ENCODE assay signal across 14 cellular contexts in the genomic region with DNA sequence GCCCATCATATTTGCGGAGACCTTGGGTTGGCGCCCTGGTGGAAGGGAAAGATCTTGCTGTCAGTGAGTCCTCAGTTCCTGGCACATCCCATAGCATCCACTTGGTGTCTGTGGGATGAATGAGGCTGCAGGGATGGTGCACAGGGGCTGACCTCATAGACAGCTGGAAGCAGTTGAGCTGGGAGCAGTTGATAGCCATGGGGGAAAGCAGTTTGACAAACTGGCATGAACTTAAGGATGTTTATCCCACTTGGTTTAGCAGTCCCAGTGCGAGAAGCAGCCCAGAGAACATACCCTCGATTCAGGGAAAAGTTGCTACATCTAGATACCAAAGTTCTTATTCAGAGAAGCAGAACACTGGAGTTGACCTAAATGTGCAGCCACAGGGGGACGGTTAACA.
DNase-seq lines count a peak whose midpoint lies in the region; ATAC-seq and TF ChIP-seq lines count a peak whose summit lies in the region.
"Had no signal": no experiment of that assay in that cellular context is flagged by ENCODE, and none has a peak within 500 bp of the region (broad histone marks: within the 10 kb centered on the region; RNA-seq: fewer than 3 reads in every experiment).

No MANE protein-coding gene starts in this region.

- TF ChIP-seq CTCF in H9 (conservative IDR thresholded peaks at IDR 0.05) (0 out of 3 replicates have a peak, but pooled peaks have one; percentile 11), transverse colon (IDR thresholded peaks at IDR 0.05) (no peak)

- no peak overlapping the region for H3K4me3 Mint-ChIP-seq in H9
- H3K4me3 Mint-ChIP-seq in activated T-helper 2 cell treated with anti-CD3 and anti-CD28 coated beads, Interferon-gamma antibody, Interleukin-2, Interleukin-4, amounts not matched to agents 10 μg/mL and 5 μg/mL and 100 μg/mL, durations not matched to agents 14 hours and 24 hours and 36 hours (ENCODE audit: low read depth): no peak overlapping the region

- intact Hi-C loops in transverse colon (cut with DNase I; ENCODE audit: low total_unique reads): no loop called here
- intact Hi-C loops in activated T-helper 2 cell treated with anti-CD3 and anti-CD28 coated beads, Interferon-gamma antibody, Interleukin-2, Interleukin-4, amounts not matched to agents 10 μg/mL and 5 μg/mL and 100 μg/mL, durations not matched to agents 14 hours and 24 hours and 36 hours (cut with micrococcal nuclease): no loop called here

- no peak overlapping the region for H3K56ac ChIP-seq in H9 (ENCODE audit: insufficient read length, low read depth, low read length)

- H3K9me3 Mint-ChIP-seq in H9: no peaks in the 10 kb centered on the region
- H3K9me3 Mint-ChIP-seq in activated T-helper 2 cell treated with anti-CD3 and anti-CD28 coated beads, Interferon-gamma antibody, Interleukin-2, Interleukin-4, amounts not matched to agents 10 μg/mL and 5 μg/mL and 100 μg/mL, durations not matched to agents 14 hours and 24 hours and 36 hours: no peaks in the 10 kb centered on the region

- no peaks in the 10 kb centered on the region for H3K79me2 ChIP-seq in H9 (ENCODE audit: insufficient read depth, low read length)

- no peak overlapping the region for H3K4me2 ChIP-seq in H9 (ENCODE audit: insufficient read depth, insufficient read length, low read length)
- H3K4me2 ChIP-seq: KMS-11 had no signal

- H2BK120ac ChIP-seq in H9 (ENCODE audit: low read depth, low read length, poor library complexity, severe bottlenecking): no peak overlapping the region

- H3K9ac ChIP-seq in H9 (ENCODE audit: extremely low read depth, insufficient read length, low read length): no peak overlapping the region
- H3K9ac ChIP-seq: KMS-11 had no signal

- no peak overlapping the region for H4K8ac ChIP-seq in H9 (replicated peaks; ENCODE audit: insufficient read length, low read depth, low read length)

- H3K4me1 ChIP-seq in H9 (ENCODE audit: insufficient read depth, low read length) (no peaks in the 10 kb centered on the region), transverse colon (peaks cover 0 to under 1% (median 0%) of the 10 kb centered on the region in 4 donors)
- H3K4me1 ChIP-seq: pancreas had no signal

- H2AFZ ChIP-seq in H9 (ENCODE audit: low read length): no peak overlapping the region

- DNase-seq in H9 (no peak), fibroblast of gingiva (ENCODE audit: low read depth) (peak; percentile 90), myocyte (ENCODE audit: low read depth) (peak; percentile 85), transverse colon (peak; percentile 26), T-helper 1 cell (no peak), SW 1271 (lab: John Stamatoyannopoulos, UW) (no peak)
- DNase-seq in activated T-helper 2 cell treated with anti-CD3 and anti-CD28 coated beads, Interferon-gamma antibody, Interleukin-2, Interleukin-4, amounts not matched to agents 10 μg/mL and 5 μg/mL and 100 μg/mL, durations not matched to agents 14 hours and 24 hours and 36 hours (ENCODE audit: low spot score): no peak
- DNase-seq: activated CD4-positive, alpha-beta T cell treated with anti-CD3 and anti-CD28 coated beads, Interleukin-2, amount 50 U/mL, for 48 hours; activated naive CD4-positive, alpha-beta T cell; DMS53; NCI-H2029; pancreas had no signal

- H3K27me3 Mint-ChIP-seq in H9 (ENCODE audit: low read depth): no peaks in the 10 kb centered on the region
- H3K27me3 Mint-ChIP-seq in activated T-helper 2 cell treated with anti-CD3 and anti-CD28 coated beads, Interferon-gamma antibody, Interleukin-2, Interleukin-4, amounts not matched to agents 10 μg/mL and 5 μg/mL and 100 μg/mL, durations not matched to agents 14 hours and 24 hours and 36 hours (ENCODE audit: low read depth): no peaks in the 10 kb centered on the region

- ATAC-seq in GM18907 (IDR thresholded peaks at IDR 0.05; ENCODE audit: unreplicated experiment): no peak

- in situ Hi-C loops in transverse colon (cut with MboI; ENCODE audit: low pct_ligation_motif_present in 1 of 4, low pct_unique_long_range_greater_than_20kb in 1 of 4, low sequenced_read_pairs in 3 of 4): loop anchor here in 3 of 4 donors (10.0 to 25.0 kb wide), 3 partner anchors 92 to 670 kb away; a partner anchor contains a TSS

- no peak overlapping the region for H3K14ac ChIP-seq in H9 (ENCODE audit: insufficient read depth, low read length)

- H2AK5ac ChIP-seq in H9 (ENCODE audit: insufficient read length, low read length): no peak overlapping the region

- H3K27ac ChIP-seq in H9 (ENCODE audit: insufficient read length, low read depth, low read length): no peak overlapping the region
- peak overlapping the region in 2 of 4 donors; percentile 4 to 6 for H3K27ac ChIP-seq in transverse colon
- H3K27ac ChIP-seq: KMS-11, pancreas had no signal

- no peaks in the 10 kb centered on the region for H3K36me3 ChIP-seq in transverse colon
- H3K36me3 ChIP-seq: pancreas had no signal

- no peak overlapping the region for H2BK20ac ChIP-seq in H9 (ENCODE audit: low read depth, low read length, poor library complexity, severe bottlenecking)

- no peaks in the 10 kb centered on the region for H3K36me3 Mint-ChIP-seq in H9 (ENCODE audit: insufficient read depth in 1 of 3, low read depth in 3 of 3)
- no peaks in the 10 kb centered on the region for H3K36me3 Mint-ChIP-seq in activated T-helper 2 cell treated with anti-CD3 and anti-CD28 coated beads, Interferon-gamma antibody, Interleukin-2, Interleukin-4, amounts not matched to agents 10 μg/mL and 5 μg/mL and 100 μg/mL, durations not matched to agents 14 hours and 24 hours and 36 hours (ENCODE audit: low read depth)

- no peak overlapping the region for H3K4me3 ChIP-seq in transverse colon
- H3K4me3 ChIP-seq: pancreas had no signal

- H2BK15ac ChIP-seq in H9 (ENCODE audit: low read depth, low read length): no peak overlapping the region

- TF ChIP-seq EP300 in transverse colon (IDR thresholded peaks at IDR 0.05; ENCODE audit: low read depth): no peak

- TF ChIP-seq POLR2A in transverse colon (IDR thresholded peaks at IDR 0.05): no peak

- H4K20me1 ChIP-seq in H9 (ENCODE audit: control insufficient read depth, insufficient read depth, insufficient read length): no peaks in the 10 kb centered on the region

- H4K91ac ChIP-seq in H9 (ENCODE audit: insufficient read length, low read depth, low read length): no peak overlapping the region

- no CpG with 5 or more reads among the region's 5 CpGs for WGBS in H9 (ENCODE audit: extremely low coverage, insufficient read length, low lambda C conversion rate)
- whole genome bisulfite sequencing in transverse colon (ENCODE audit: low coverage in 1 of 2), 2 donors: 90 to 100% methylated on average over 1 to 5 of the region's 5 CpGs

- H3T11ph ChIP-seq in H9 (ENCODE audit: low read length): no peak overlapping the region

- H3K27me3 ChIP-seq in H9 (ENCODE audit: insufficient read depth, low read length) (no peaks in the 10 kb centered on the region), transverse colon (no peaks in the 10 kb centered on the region)
- H3K27me3 ChIP-seq: pancreas had no signal

- H3K79me1 ChIP-seq in H9 (ENCODE audit: insufficient read depth, low read depth, low read length, poor library complexity, severe bottlenecking): no peaks in the 10 kb centered on the region

- H2BK5ac ChIP-seq in H9 (ENCODE audit: insufficient read length, low read length): no peak overlapping the region

- no peak overlapping the region for H2BK12ac ChIP-seq in H9 (ENCODE audit: insufficient read length, low read depth, low read length)

- H3K23ac ChIP-seq in H9 (ENCODE audit: insufficient read length, low read depth, low read length): no peak overlapping the region

- no peak overlapping the region for H3K4ac ChIP-seq in H9 (ENCODE audit: low read depth, low read length)

- no peak overlapping the region for H3K18ac ChIP-seq in H9 (ENCODE audit: insufficient read length, low read depth, low read length)

- H3K9me3 ChIP-seq in H9 (ENCODE audit: control insufficient read depth, low read depth, low read length) (no peaks in the 10 kb centered on the region), transverse colon (no peaks in the 10 kb centered on the region)
- H3K9me3 ChIP-seq: pancreas had no signal

- H3K27ac Mint-ChIP-seq in H9: no peak overlapping the region
- no peak overlapping the region for H3K27ac Mint-ChIP-seq in activated T-helper 2 cell treated with anti-CD3 and anti-CD28 coated beads, Interferon-gamma antibody, Interleukin-2, Interleukin-4, amounts not matched to agents 10 μg/mL and 5 μg/mL and 100 μg/mL, durations not matched to agents 14 hours and 24 hours and 36 hours

- no peak overlapping the region for H4K5ac ChIP-seq in H9 (ENCODE audit: insufficient read length, low read depth, low read length)

- peaks cover 3% of the 10 kb centered on the region for H3K23me2 ChIP-seq in H9 (ENCODE audit: insufficient read length, low read depth, low read length, poor library complexity, severe bottlenecking)

- no peaks in the 10 kb centered on the region for H3K4me1 Mint-ChIP-seq in H9
- peaks cover 7% of the 10 kb centered on the region for H3K4me1 Mint-ChIP-seq in activated T-helper 2 cell treated with anti-CD3 and anti-CD28 coated beads, Interferon-gamma antibody, Interleukin-2, Interleukin-4, amounts not matched to agents 10 μg/mL and 5 μg/mL and 100 μg/mL, durations not matched to agents 14 hours and 24 hours and 36 hours (ENCODE audit: low read depth)

Comparison
In these comparisons a context has a peak if more than half of its experiments do, and no peak if none do; other contexts are left out.
1. DNase-seq: peak in fibroblast of gingiva (single experiment), myocyte (single experiment) and transverse colon (single experiment); none in H9 (single experiment), T-helper 1 cell (0 of 5), SW 1271 (0 of 2) and activated T-helper 2 cell treated with anti-CD3 and anti-CD28 coated beads, Interferon-gamma antibody, Interleukin-2, Interleukin-4, amounts not matched to agents 10 μg/mL and 5 μg/mL and 100 μg/mL, durations not matched to agents 14 hours and 24 hours and 36 hours (single experiment).